ENCODE assay signal across 12 cellular contexts in genomic region chr18:44731160-44731865, GRCh38. TPM values are rescaled to one million over a fixed set of nuclear protein-coding genes. Genes with fewer than 3 reads are reported as not detected.
A peak's percentile ranks its signal among the peaks of the same experiment; 100 is the strongest.
DNase-seq lines count a peak whose midpoint lies in the region; FAIRE-seq and TF ChIP-seq lines count a peak whose summit lies in the region.
"Had no signal": no experiment of that assay in that cellular context is flagged by ENCODE, and none has a peak within 500 bp of the region (broad histone marks: within the 10 kb centered on the region; RNA-seq: fewer than 3 reads in every experiment).

No MANE protein-coding gene starts in this region.

- H3K36me3 Mint-ChIP-seq in IgD-negative memory B cell (peaks cover 14% of the 10 kb centered on the region), nephron progenitor cell (ENCODE audit: low read depth) (peaks cover 41% of the 10 kb centered on the region)
- peaks cover 25% of the 10 kb centered on the region for H3K36me3 Mint-ChIP-seq in activated T-helper 1 cell treated with anti-CD3 and anti-CD28 coated beads, Interleukin-12 subunit alpha, Interleukin-12 subunit beta, Interleukin-2, Interleukin-4 antibody, amounts not matched to agents 30 ng/mL and 10 ng/mL and 1 ng/mL, durations not matched to agents 14 hours and 24 hours and 36 hours (ENCODE audit: low read depth)
- H3K36me3 Mint-ChIP-seq in activated T-cell treated with anti-CD3 and anti-CD28 coated beads, Interleukin-2, amount 50 U/mL, for 24 hours (ENCODE audit: low read depth): peaks cover 8% of the 10 kb centered on the region
- H3K36me3 Mint-ChIP-seq: CD8-positive, alpha-beta T cell had no signal

- no peak for DNase-seq in GM12892 (ENCODE audit: insufficient read length)
- DNase-seq in activated T-helper 1 cell treated with anti-CD3 and anti-CD28 coated beads, Interleukin-12 subunit alpha, Interleukin-12 subunit beta, Interleukin-2, Interleukin-4 antibody, amounts not matched to agents 30 ng/mL and 10 ng/mL and 1 ng/mL, durations not matched to agents 14 hours and 24 hours and 36 hours (ENCODE audit: low spot score): no peak
- DNase-seq in nephron progenitor cell: no peak
- no peak for DNase-seq in HuH-7 (ENCODE audit: low spot score)
- no peak for DNase-seq in dermis blood vessel endothelial cell
- DNase-seq in activated T-cell treated with anti-CD3 and anti-CD28 coated beads, Interleukin-2, amount 50 U/mL, for 24 hours: no peak
- no peak for DNase-seq in NCI-H1092 treated with DMSO at 0.1 percent for 48 hours (lab: John Stamatoyannopoulos, UW)
- DNase-seq: activated gamma-delta T cell; CD8-positive, alpha-beta T cell; foreskin melanocyte had no signal

- H3K4me1 Mint-ChIP-seq in IgD-negative memory B cell: peaks cover 54 to 93% (median 90%) of the 10 kb centered on the region in 3 donors
- H3K4me1 Mint-ChIP-seq in activated T-helper 1 cell treated with anti-CD3 and anti-CD28 coated beads, Interleukin-12 subunit alpha, Interleukin-12 subunit beta, Interleukin-2, Interleukin-4 antibody, amounts not matched to agents 30 ng/mL and 10 ng/mL and 1 ng/mL, durations not matched to agents 14 hours and 24 hours and 36 hours (ENCODE audit: low read depth): peaks cover 98% of the 10 kb centered on the region
- peaks cover 54% of the 10 kb centered on the region for H3K4me1 Mint-ChIP-seq in nephron progenitor cell
- H3K4me1 Mint-ChIP-seq in activated T-cell treated with anti-CD3 and anti-CD28 coated beads, Interleukin-2, amount 50 U/mL, for 24 hours (ENCODE audit: low read depth): peaks cover 88% of the 10 kb centered on the region

- no peak for TF ChIP-seq CTCF in nephron progenitor cell (IDR thresholded peaks at IDR 0.05)

- H3K9me3 Mint-ChIP-seq in IgD-negative memory B cell (no peaks in the 10 kb centered on the region), nephron progenitor cell (no peaks in the 10 kb centered on the region)
- H3K9me3 Mint-ChIP-seq in activated T-helper 1 cell treated with anti-CD3 and anti-CD28 coated beads, Interleukin-12 subunit alpha, Interleukin-12 subunit beta, Interleukin-2, Interleukin-4 antibody, amounts not matched to agents 30 ng/mL and 10 ng/mL and 1 ng/mL, durations not matched to agents 14 hours and 24 hours and 36 hours: no peaks in the 10 kb centered on the region
- no peaks in the 10 kb centered on the region for H3K9me3 Mint-ChIP-seq in activated T-cell treated with anti-CD3 and anti-CD28 coated beads, Interleukin-2, amount 50 U/mL, for 24 hours
- H3K9me3 Mint-ChIP-seq: CD8-positive, alpha-beta T cell had no signal

- intact Hi-C loops in activated T-helper 1 cell treated with anti-CD3 and anti-CD28 coated beads, Interleukin-12 subunit alpha, Interleukin-12 subunit beta, Interleukin-2, Interleukin-4 antibody, amounts not matched to agents 30 ng/mL and 10 ng/mL and 1 ng/mL, durations not matched to agents 14 hours and 24 hours and 36 hours (cut with micrococcal nuclease): no loop called here

- peak overlapping the region; percentile 32 to 88 (median 62) for H3K4me3 Mint-ChIP-seq in IgD-negative memory B cell
- peak overlapping the region; percentile 52 for H3K4me3 Mint-ChIP-seq in activated T-helper 1 cell treated with anti-CD3 and anti-CD28 coated beads, Interleukin-12 subunit alpha, Interleukin-12 subunit beta, Interleukin-2, Interleukin-4 antibody, amounts not matched to agents 30 ng/mL and 10 ng/mL and 1 ng/mL, durations not matched to agents 14 hours and 24 hours and 36 hours
- no peak overlapping the region for H3K4me3 Mint-ChIP-seq in nephron progenitor cell
- no peak overlapping the region for H3K4me3 Mint-ChIP-seq in activated T-cell treated with anti-CD3 and anti-CD28 coated beads, Interleukin-2, amount 50 U/mL, for 24 hours
- H3K4me3 Mint-ChIP-seq: CD8-positive, alpha-beta T cell had no signal

- peak; percentile 91 for FAIRE-seq in GM12892 (lab: Jason Lieb, UNC)
- FAIRE-seq: colon had no signal

- no peak for TF ChIP-seq POLR2A in GM12892 (IDR thresholded peaks at IDR 0.05; ENCODE audit: low read depth, low read length)

- no peaks in the 10 kb centered on the region for H3K27me3 Mint-ChIP-seq in IgD-negative memory B cell
- no peaks in the 10 kb centered on the region for H3K27me3 Mint-ChIP-seq in activated T-helper 1 cell treated with anti-CD3 and anti-CD28 coated beads, Interleukin-12 subunit alpha, Interleukin-12 subunit beta, Interleukin-2, Interleukin-4 antibody, amounts not matched to agents 30 ng/mL and 10 ng/mL and 1 ng/mL, durations not matched to agents 14 hours and 24 hours and 36 hours (ENCODE audit: insufficient read depth)
- no peaks in the 10 kb centered on the region for H3K27me3 Mint-ChIP-seq in nephron progenitor cell (ENCODE audit: low read depth, poor library complexity)
- peaks cover 12% of the 10 kb centered on the region for H3K27me3 Mint-ChIP-seq in activated T-cell treated with anti-CD3 and anti-CD28 coated beads, Interleukin-2, amount 50 U/mL, for 24 hours

- peak overlapping the region; percentile 93 to 97 (median 96) for H3K27ac Mint-ChIP-seq in IgD-negative memory B cell
- H3K27ac Mint-ChIP-seq in activated T-helper 1 cell treated with anti-CD3 and anti-CD28 coated beads, Interleukin-12 subunit alpha, Interleukin-12 subunit beta, Interleukin-2, Interleukin-4 antibody, amounts not matched to agents 30 ng/mL and 10 ng/mL and 1 ng/mL, durations not matched to agents 14 hours and 24 hours and 36 hours: peak overlapping the region; percentile 76
- peak overlapping the region; percentile 68 for H3K27ac Mint-ChIP-seq in nephron progenitor cell
- no peak overlapping the region for H3K27ac Mint-ChIP-seq in activated T-cell treated with anti-CD3 and anti-CD28 coated beads, Interleukin-2, amount 50 U/mL, for 24 hours
- H3K27ac Mint-ChIP-seq: CD8-positive, alpha-beta T cell had no signal

RNA-seq across cellular contexts. Expression of gene SETBP1, which starts 50.6 kb away (rescaled TPM):
- 4.8 TPM for polyA plus RNA-seq in GM12892 (2012; ENCODE audit: missing spikeins)
- 16.8 TPM for polyA plus RNA-seq in IgD-negative memory B cell
- total RNA-seq in activated T-helper 1 cell treated with anti-CD3 and anti-CD28 coated beads, Interleukin-12 subunit alpha, Interleukin-12 subunit beta, Interleukin-2, Interleukin-4 antibody, amounts not matched to agents 30 ng/mL and 10 ng/mL and 1 ng/mL, durations not matched to agents 14 hours and 24 hours and 36 hours: 36.2 and 42.0 TPM in 2 replicates
- total RNA-seq in dermis blood vessel endothelial cell: 2.7 and 4.8 TPM in 2 replicates

Comparison
In these comparisons a context has a peak if more than half of its experiments do, and no peak if none do; other contexts are left out.
1. H3K4me3 Mint-ChIP-seq: peak in IgD-negative memory B cell (4 of 4) and activated T-helper 1 cell treated with anti-CD3 and anti-CD28 coated beads, Interleukin-12 subunit alpha, Interleukin-12 subunit beta, Interleukin-2, Interleukin-4 antibody, amounts not matched to agents 30 ng/mL and 10 ng/mL and 1 ng/mL, durations not matched to agents 14 hours and 24 hours and 36 hours (single experiment); none in nephron progenitor cell (single experiment) and activated T-cell treated with anti-CD3 and anti-CD28 coated beads, Interleukin-2, amount 50 U/mL, for 24 hours (single experiment).